ENCODE assay signal across 1 cellular context in genomic region chr1:23484253-23485001, GRCh38.
TF ChIP-seq lines count a peak whose summit lies in the region.

No MANE protein-coding gene starts in this region.

TF ChIP-seq in HepG2, 621 proteins besides CTCF, POLR2A, EP300 and RAD21 (continued from another document):
- no peak for TF ChIP-seq BCLAF1 (IDR thresholded peaks at IDR 0.05)
- TF ChIP-seq ZNF264 (CRISPR knock-in tag; IDR thresholded peaks at IDR 0.05) = no peak
